Comparison of ENCODE assay signal across 9 cellular contexts in the genomic region with DNA sequence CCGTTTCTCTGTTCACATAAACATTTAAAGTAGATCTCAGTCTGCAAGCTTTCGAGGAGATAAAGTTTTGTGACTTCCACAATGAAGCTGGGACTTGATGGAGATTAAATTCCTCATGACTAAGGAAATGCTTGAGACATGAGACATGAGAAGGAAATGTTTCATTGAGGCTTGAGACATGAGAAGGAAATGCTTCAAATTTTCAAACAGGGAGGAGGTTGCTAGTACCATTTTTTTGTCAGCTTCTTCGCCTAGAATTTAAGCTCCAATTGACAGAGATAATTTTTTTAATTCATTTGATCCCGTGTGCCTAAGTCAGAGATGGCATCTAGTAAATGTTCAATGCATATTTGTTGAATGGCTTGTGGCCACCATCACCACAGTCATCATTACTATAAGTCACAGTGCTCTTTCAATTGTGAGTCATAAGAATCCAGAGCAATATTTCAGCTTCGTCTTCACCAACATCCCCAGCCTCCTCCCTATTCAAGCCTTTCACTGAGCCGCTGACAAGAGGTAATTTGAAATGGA. TPM values are rescaled to one million over a fixed set of nuclear protein-coding genes. Genes with fewer than 3 reads are reported as not detected.
DNase-seq lines count a peak whose midpoint lies in the region; ATAC-seq, FAIRE-seq and TF ChIP-seq lines count a peak whose summit lies in the region.
"Had no signal": no experiment of that assay in that cellular context is flagged by ENCODE, and none has a peak within 500 bp of the region (broad histone marks: within the 10 kb centered on the region; RNA-seq: fewer than 3 reads in every experiment).

No MANE protein-coding gene starts in this region.

- H3K27me3 ChIP-seq in HUES64 (ENCODE audit: insufficient read depth, low read length), result peaks cover 44% of the 10 kb centered on the region
- peaks cover 12% of the 10 kb centered on the region for H3K27me3 ChIP-seq in mammary epithelial cell (ENCODE audit: insufficient read depth, low read length)
- H3K27me3 ChIP-seq in keratinocyte (ENCODE audit: control insufficient read depth, extremely low read depth, insufficient read depth, low read length), result no peaks in the 10 kb centered on the region
- H3K27me3 ChIP-seq in stomach, result peaks cover 9 to 81% (median 42%) of the 10 kb centered on the region in 3 donors
- H3K27me3 ChIP-seq in gastroesophageal sphincter, result peaks cover 75% of the 10 kb centered on the region

- no TSS peak for BruUV-seq in mammary epithelial cell (replicated peaks; lab: Mats Ljungman, UMichigan)

- H2AFZ ChIP-seq in mammary epithelial cell (ENCODE audit: low read depth, low read length), result peak overlapping the region; percentile 17
- H2AFZ ChIP-seq in keratinocyte (ENCODE audit: control insufficient read depth, low read length), result no peak overlapping the region

- TF ChIP-seq CTCF in AG09319 (IDR thresholded peaks at IDR 0.05; ENCODE audit: low read depth, low read length) (no peak), mammary epithelial cell (conservative IDR thresholded peaks at IDR 0.05 in 1 of 2, IDR thresholded peaks at IDR 0.05 in 1 of 2; ENCODE audit: extremely low read depth in 1 of 2, insufficient read depth in 1 of 2, low read depth in 1 of 2, low read length in 2 of 2) (no peak), keratinocyte (optimal IDR thresholded peaks at IDR 0.05 in 1 of 3, IDR thresholded peaks at IDR 0.05 in 1 of 3, conservative IDR thresholded peaks at IDR 0.05 in 1 of 3; ENCODE audit: extremely low read depth in 1 of 3, insufficient read depth in 2 of 3, low read length in 3 of 3) (no peak), stomach (IDR thresholded peaks at IDR 0.05) (no peak), gastroesophageal sphincter (IDR thresholded peaks at IDR 0.05) (no peak)

- H3K27ac ChIP-seq in HUES64 (ENCODE audit: low read depth, low read length) (no peak overlapping the region), mammary epithelial cell (ENCODE audit: insufficient read depth, low read depth, low read length) (no peak overlapping the region), keratinocyte (ENCODE audit: control insufficient read depth, insufficient read depth, low read length) (peak overlapping the region; percentile 70), stomach (no peak overlapping the region), substantia nigra (ENCODE audit: low read depth, low read length, poor library complexity, severe bottlenecking) (no peak overlapping the region), gastroesophageal sphincter (no peak overlapping the region)
- H3K27ac ChIP-seq: cardiac muscle cell had no signal

- H3K79me2 ChIP-seq in mammary epithelial cell (ENCODE audit: insufficient read depth, low read length) (no peaks in the 10 kb centered on the region), keratinocyte (ENCODE audit: control insufficient read depth, insufficient read depth, low read length) (peaks cover 5% of the 10 kb centered on the region)

- TF ChIP-seq EP300 in stomach (IDR thresholded peaks at IDR 0.05) (no peak), gastroesophageal sphincter (IDR thresholded peaks at IDR 0.05) (no peak)

- dilution Hi-C loops in mammary epithelial cell (cut with HindIII; ENCODE audit: low sequenced_read_pairs) (no loop called here), keratinocyte (cut with MboI; ENCODE audit: extremely low pct_ligation_motif_present, low sequenced_read_pairs) (no loop called here)

- H3K9me3 ChIP-seq in HUES64 (ENCODE audit: insufficient read depth, low read depth, low read length) (no peaks in the 10 kb centered on the region), mammary epithelial cell (replicated peaks; ENCODE audit: insufficient read depth, low read length) (no peaks in the 10 kb centered on the region), keratinocyte (ENCODE audit: control insufficient read depth, low read depth, low read length) (no peaks in the 10 kb centered on the region), stomach (no peaks in the 10 kb centered on the region), gastroesophageal sphincter (no peaks in the 10 kb centered on the region)

- peak overlapping the region; percentile 75 for H3K4me3 ChIP-seq in HUES64 (ENCODE audit: low read length)
- peak overlapping the region in 1 of 3 experiments; percentile 53 for H3K4me3 ChIP-seq in mammary epithelial cell (replicated peaks in 1 of 3; ENCODE audit: insufficient read depth in 1 of 3, low read depth in 2 of 3, low read length in 3 of 3)
- H3K4me3 ChIP-seq in keratinocyte (ENCODE audit: control insufficient read depth in 2 of 3, extremely low read depth in 1 of 3, insufficient read depth in 2 of 3, low read depth in 1 of 3, low read length in 3 of 3), result peak overlapping the region; percentile 48 to 79 (median 77)
- peak overlapping the region in 2 of 4 donors; percentile 19 to 29 for H3K4me3 ChIP-seq in stomach
- no peak overlapping the region for H3K4me3 ChIP-seq in gastroesophageal sphincter

- ATAC-seq in gastroesophageal sphincter, result no peak

- WGBS in HUES64, result 31% methylated on average over 5 of the region's 6 CpGs
- WGBS in mammary epithelial cell (ENCODE audit: low coverage, missing lambda C conversion rate), result 39% methylated on average over 6 of the region's 6 CpGs
- 29 to 37% (median 34%) methylated on average over 6 of the region's 6 CpGs for WGBS in stomach, 5 donors
- 23 to 33% methylated on average over 6 of the region's 6 CpGs for WGBS in gastroesophageal sphincter (ENCODE audit: low coverage in 1 of 2), 2 donors

- H3K4me1 ChIP-seq in HUES64 (ENCODE audit: insufficient read depth, low read length) (peaks cover 23% of the 10 kb centered on the region), mammary epithelial cell (ENCODE audit: insufficient read depth, low read length) (peaks cover 27% of the 10 kb centered on the region), keratinocyte (ENCODE audit: control insufficient read depth, extremely low read depth, insufficient read depth, low read length) (peaks cover 50% of the 10 kb centered on the region), stomach (peaks cover 13 to 19% (median 17%) of the 10 kb centered on the region in 4 donors), gastroesophageal sphincter (peaks cover 0 to 17% (median 14%) of the 10 kb centered on the region in 3 donors)

- H3K4me2 ChIP-seq in mammary epithelial cell (ENCODE audit: insufficient read depth, low read depth, low read length) (peak overlapping the region; percentile 95), keratinocyte (ENCODE audit: control insufficient read depth, extremely low read depth, insufficient read depth, low read depth, low read length) (peak overlapping the region; percentile 99)

- TF ChIP-seq POLR2A in stomach (IDR thresholded peaks at IDR 0.05), result no peak
- TF ChIP-seq POLR2A in gastroesophageal sphincter (IDR thresholded peaks at IDR 0.05), result no peak

- peak; percentile 91 for FAIRE-seq in keratinocyte (lab: Jason Lieb, UNC)

- peaks cover 5% of the 10 kb centered on the region for H3K9me1 ChIP-seq in keratinocyte (ENCODE audit: control insufficient read depth, extremely low read depth, insufficient read depth, low read length)

- H3K9ac ChIP-seq in HUES64 (ENCODE audit: low read depth, low read length), result no peak overlapping the region
- H3K9ac ChIP-seq in mammary epithelial cell (ENCODE audit: insufficient read depth, low read length), result no peak overlapping the region
- peak overlapping the region; percentile 33 for H3K9ac ChIP-seq in keratinocyte (ENCODE audit: control insufficient read depth, extremely low read depth, insufficient read depth, low read length)

- no peaks in the 10 kb centered on the region for H3K36me3 ChIP-seq in HUES64 (ENCODE audit: insufficient read depth, low read length)
- no peaks in the 10 kb centered on the region for H3K36me3 ChIP-seq in mammary epithelial cell (ENCODE audit: insufficient read depth, low read length)
- H3K36me3 ChIP-seq in keratinocyte (ENCODE audit: control insufficient read depth in 2 of 2, extremely low read depth in 1 of 2, insufficient read depth in 2 of 2, low read length in 2 of 2), result no peaks in the 10 kb centered on the region
- H3K36me3 ChIP-seq in stomach, result no peaks in the 10 kb centered on the region
- no peaks in the 10 kb centered on the region for H3K36me3 ChIP-seq in gastroesophageal sphincter
- H3K36me3 ChIP-seq: cardiac muscle cell had no signal

- in situ Hi-C loops in mammary epithelial cell (cut with MboI; ENCODE audit: low sequenced_read_pairs in 2 of 2), result no loop called here

- intact Hi-C loops in mammary epithelial cell (cut with micrococcal nuclease), result loop anchor here (1.0 to 2.0 kb wide), 2 partner anchors 24 to 32 kb away; no protein-coding TSS in a partner anchor
- intact Hi-C loops in stomach (cut with DNase I; ENCODE audit: low total_unique reads), result no loop called here

- CTCF ChIA-PET in mammary epithelial cell (lab: Charles Lee; ENCODE audit: low non-redundant PET), result no interaction called here

- DNase-seq in AG09319 (ENCODE audit: extremely low read depth, low read depth) (peak; percentile 16), mammary epithelial cell (peak; percentile 63), keratinocyte (ENCODE audit: low read depth, low spot score) (peak; percentile 81), NCI-H2227 treated with DMSO at 0.1 percent for 48 hours (lab: John Stamatoyannopoulos, UW) (no peak), stomach (no peak), substantia nigra (lab: John Stamatoyannopoulos, UW) (no peak)

- H4K20me1 ChIP-seq in mammary epithelial cell (ENCODE audit: insufficient read depth, low read length) (no peaks in the 10 kb centered on the region), keratinocyte (ENCODE audit: control insufficient read depth, extremely low read depth, insufficient read depth, low read length) (peaks cover 3% of the 10 kb centered on the region)

RNA-seq across cellular contexts. Expression of a gene that starts 0.5 kb away (rescaled TPM):
- 1.5 TPM for polyA plus RNA-seq in HUES64 (2013, experiment 1 of 2)
- 1.3 TPM for polyA plus RNA-seq in HUES64 (2013, experiment 2 of 2)
- 1 to 10 TPM in 1 of 2 donors, under 1 TPM in 1; under 0.01 to 4.6 TPM for total RNA-seq in mammary epithelial cell
- polyA plus RNA-seq in mammary epithelial cell, result 1.5 TPM
- polyA minus RNA-seq in mammary epithelial cell, result 2.2 TPM
- 2.4 to 9.2 TPM (median 5.3 TPM) in 3 replicates for polyA plus RNA-seq in keratinocyte
- 0.06 TPM for polyA plus RNA-seq in keratinocyte (2011; ENCODE audit: low read depth)
- polyA plus RNA-seq in keratinocyte (2011; cell fraction: cytosol; rRNA removed), result 4.9 and 6.2 TPM in 2 replicates
- 6.9 and 8.4 TPM in 2 replicates for polyA plus RNA-seq in keratinocyte (2011; cell fraction: nucleus; rRNA removed)
- polyA plus RNA-seq in keratinocyte (2012; ENCODE audit: low replicate concordance), result 0.59 and 16.4 TPM in 2 replicates
- 2.8 to 17.9 TPM (median 5.9 TPM) in 3 replicates for polyA minus RNA-seq in keratinocyte
- polyA minus RNA-seq in keratinocyte (2011; cell fraction: cytosol; rRNA and poly(A)+ RNA removed), result 4.4 TPM
- polyA minus RNA-seq in keratinocyte (2011; cell fraction: nucleus; rRNA and poly(A)+ RNA removed), result 4.3 and 6.4 TPM in 2 replicates
- total RNA-seq in stomach, result under 1 TPM in 1 of 5 donors, not detected in 4; 0.55 TPM
- under 1 TPM; 0.10 to 0.50 (median 0.31) TPM for polyA plus RNA-seq in stomach
- total RNA-seq in gastroesophageal sphincter, result not detected
- total RNA-seq: cardiac muscle cell had no signal
- polyA plus RNA-seq: cardiac muscle cell had no signal

RNA-seq across cellular contexts. Expression of a gene that starts 39.5 kb away (rescaled TPM):
- 20.4 TPM for polyA plus RNA-seq in HUES64 (2013, experiment 1 of 2)
- 20.5 TPM for polyA plus RNA-seq in HUES64 (2013, experiment 2 of 2)
- 10 to 100 TPM; 12.8 to 25.8 TPM for total RNA-seq in mammary epithelial cell
- 24.6 TPM for polyA plus RNA-seq in mammary epithelial cell
- 50.1 TPM for polyA minus RNA-seq in mammary epithelial cell
- 25.8 to 32.2 TPM (median 26.3 TPM) in 3 replicates for polyA plus RNA-seq in keratinocyte
- polyA plus RNA-seq in keratinocyte (2011; ENCODE audit: low read depth), result 12.6 TPM
- polyA plus RNA-seq in keratinocyte (2011; cell fraction: cytosol; rRNA removed), result 28.6 and 29.7 TPM in 2 replicates
- 27.6 and 34.1 TPM in 2 replicates for polyA plus RNA-seq in keratinocyte (2011; cell fraction: nucleus; rRNA removed)
- polyA plus RNA-seq in keratinocyte (2012; ENCODE audit: low replicate concordance), result 10.1 and 22.4 TPM in 2 replicates
- 39.4 to 52.7 TPM (median 50.7 TPM) in 3 replicates for polyA minus RNA-seq in keratinocyte
- 53.7 TPM for polyA minus RNA-seq in keratinocyte (2011; cell fraction: cytosol; rRNA and poly(A)+ RNA removed)
- 42.9 and 57.5 TPM in 2 replicates for polyA minus RNA-seq in keratinocyte (2011; cell fraction: nucleus; rRNA and poly(A)+ RNA removed)
- total RNA-seq in stomach, result 100 to 1,000 TPM in 1 of 5 donors, 10 to 100 TPM in 4; 13.0 to 152 (median 30.9) TPM
- polyA plus RNA-seq in stomach, result 10 to 100 TPM in 1 of 3 donors, 1 to 10 TPM in 2; 5.8 to 10.2 (median 6.8) TPM
- total RNA-seq in gastroesophageal sphincter, result 10 to 100 TPM in 2 of 4 donors, 1 to 10 TPM in 2; 7.5 to 14.7 (median 10.7) TPM

Comparison
In these comparisons a context has a peak if more than half of its experiments do, and no peak if none do; other contexts are left out.
1. DNase-seq: peak in AG09319 (single experiment), mammary epithelial cell (single experiment) and keratinocyte (single experiment); none in NCI-H2227 treated with DMSO at 0.1 percent for 48 hours (single experiment), stomach (single experiment) and substantia nigra (0 of 49).
2. H3K4me3 ChIP-seq: peak in HUES64 (single experiment) and keratinocyte (3 of 3); none in gastroesophageal sphincter (0 of 2).